1 cellular context compared by ENCODE assay signal in genomic region chr11:36289226-36289852, GRCh38.
TF ChIP-seq lines count a peak whose summit lies in the region.

Gene COMMD9, minus strand, starts transcription at chr11:36289424. Its CDS starts 12 bp downstream, at chr11:36289412.

TF ChIP-seq in HepG2, 621 proteins besides CTCF, POLR2A, EP300 and RAD21 (continued from another document and continues in another):
- no peak for TF ChIP-seq TERF1 (CRISPR knock-in tag; IDR thresholded peaks at IDR 0.05)
- peak; percentile 54 for TF ChIP-seq ZNF605 (CRISPR knock-in tag; IDR thresholded peaks at IDR 0.05)
- TF ChIP-seq JUND (CRISPR knock-in tag; IDR thresholded peaks at IDR 0.05) = no peak
- TF ChIP-seq IRX3 (CRISPR knock-in tag; IDR thresholded peaks at IDR 0.05; ENCODE audit: borderline replicate concordance, low read depth) = no peak
- no peak for TF ChIP-seq ZNF839 (CRISPR knock-in tag; IDR thresholded peaks at IDR 0.05; ENCODE audit: borderline replicate concordance)
- no peak for TF ChIP-seq GATA4 (IDR thresholded peaks at IDR 0.05; ENCODE audit: borderline replicate concordance, low read depth)
- TF ChIP-seq ZNF275 (CRISPR knock-in tag; IDR thresholded peaks at IDR 0.05; ENCODE audit: borderline replicate concordance) = no peak
- no peak for TF ChIP-seq NFYC (CRISPR knock-in tag; IDR thresholded peaks at IDR 0.05)
- peak; percentile 51 for TF ChIP-seq HNRNPLL (IDR thresholded peaks at IDR 0.05; ENCODE audit: low read depth, low read length, poor library complexity, severe bottlenecking)
- TF ChIP-seq ZNF234 (CRISPR knock-in tag; conservative IDR thresholded peaks at IDR 0.05) = no peak
- peak; percentile 51; the same call in 1 of the 2 replicates for TF ChIP-seq HNF1A (IDR thresholded peaks at IDR 0.05; ENCODE audit: low read depth)
- TF ChIP-seq HNF1A (CRISPR knock-in tag; IDR thresholded peaks at IDR 0.05; ENCODE audit: borderline replicate concordance) = peak; percentile 67; the same call in 1 of the 2 replicates
- no peak for TF ChIP-seq SRSF4 (IDR thresholded peaks at IDR 0.05; ENCODE audit: low read depth, low read length, poor library complexity, severe bottlenecking)
- no peak for TF ChIP-seq HOXA5 (CRISPR knock-in tag; IDR thresholded peaks at IDR 0.05)
- TF ChIP-seq U2AF2 (IDR thresholded peaks at IDR 0.05; ENCODE audit: low read depth, low read length) = no peak
- TF ChIP-seq ZNF431 (CRISPR knock-in tag; IDR thresholded peaks at IDR 0.05; ENCODE audit: borderline replicate concordance, low read depth) = peak; percentile 76
- no peak for TF ChIP-seq HNF4G (IDR thresholded peaks at IDR 0.05; ENCODE audit: borderline replicate concordance, low read depth, low read length)
- no peak for TF ChIP-seq HNF4G (CRISPR knock-in tag; IDR thresholded peaks at IDR 0.05; ENCODE audit: borderline replicate concordance, low read depth)
- TF ChIP-seq DPF2 (CRISPR knock-in tag; IDR thresholded peaks at IDR 0.05; ENCODE audit: borderline replicate concordance, low read depth) = no peak
- 0 out of 2 replicates have a peak, but pooled peaks have one; percentile 39 for TF ChIP-seq THRA (CRISPR knock-in tag; IDR thresholded peaks at IDR 0.05; ENCODE audit: borderline replicate concordance)
- TF ChIP-seq ZNF460 (CRISPR knock-in tag; IDR thresholded peaks at IDR 0.05; ENCODE audit: borderline replicate concordance) = no peak; the same call in 1 of the 2 replicates
- peak; percentile 69; the same call in 1 of the 2 replicates for TF ChIP-seq SMAD3 (CRISPR knock-in tag; IDR thresholded peaks at IDR 0.05)
- no peak for TF ChIP-seq ZNF816 (CRISPR knock-in tag; IDR thresholded peaks at IDR 0.05; ENCODE audit: borderline replicate concordance)
- no peak for TF ChIP-seq RFX3 (CRISPR knock-in tag; IDR thresholded peaks at IDR 0.05)
- TF ChIP-seq ZBTB46 (CRISPR knock-in tag; IDR thresholded peaks at IDR 0.05; ENCODE audit: borderline replicate concordance) = no peak
- no peak for TF ChIP-seq MIER2 (CRISPR knock-in tag; IDR thresholded peaks at IDR 0.05)
- no peak for TF ChIP-seq KLF13 (CRISPR knock-in tag; IDR thresholded peaks at IDR 0.05)
- peak; percentile 57; the same call in 1 of the 2 replicates for TF ChIP-seq ARID5B (CRISPR knock-in tag; IDR thresholded peaks at IDR 0.05)
- TF ChIP-seq ZNF274 (CRISPR knock-in tag; IDR thresholded peaks at IDR 0.05) = no peak; the same call in 1 of the 2 replicates
- no peak for TF ChIP-seq ZNF207 (IDR thresholded peaks at IDR 0.05; ENCODE audit: borderline replicate concordance)
- TF ChIP-seq PAXIP1 (CRISPR knock-in tag; conservative IDR thresholded peaks at IDR 0.05) = peak; percentile 29; the same call in 1 of the 2 replicates
- no peak for TF ChIP-seq HIVEP1 (CRISPR knock-in tag; IDR thresholded peaks at IDR 0.05)
- TF ChIP-seq ZNF616 (CRISPR knock-in tag; IDR thresholded peaks at IDR 0.05; ENCODE audit: low read depth) = peak; percentile 73; the same call in 1 of the 2 replicates
- no peak for TF ChIP-seq RCOR2 (CRISPR knock-in tag; IDR thresholded peaks at IDR 0.05)
- TF ChIP-seq ZNF414 (CRISPR knock-in tag; IDR thresholded peaks at IDR 0.05) = no peak
- TF ChIP-seq ZNF670 (CRISPR knock-in tag; IDR thresholded peaks at IDR 0.05; ENCODE audit: borderline replicate concordance) = 0 out of 2 replicates have a peak, but pooled peaks have one; percentile 28
- TF ChIP-seq ARID3A (IDR thresholded peaks at IDR 0.05; ENCODE audit: low read depth, low read length) = no peak
- no peak; the same call in 1 of the 2 replicates for TF ChIP-seq ZC3H4 (CRISPR knock-in tag; IDR thresholded peaks at IDR 0.05; ENCODE audit: borderline replicate concordance)
